16 cellular contexts compared by ENCODE assay signal in the genomic region with DNA sequence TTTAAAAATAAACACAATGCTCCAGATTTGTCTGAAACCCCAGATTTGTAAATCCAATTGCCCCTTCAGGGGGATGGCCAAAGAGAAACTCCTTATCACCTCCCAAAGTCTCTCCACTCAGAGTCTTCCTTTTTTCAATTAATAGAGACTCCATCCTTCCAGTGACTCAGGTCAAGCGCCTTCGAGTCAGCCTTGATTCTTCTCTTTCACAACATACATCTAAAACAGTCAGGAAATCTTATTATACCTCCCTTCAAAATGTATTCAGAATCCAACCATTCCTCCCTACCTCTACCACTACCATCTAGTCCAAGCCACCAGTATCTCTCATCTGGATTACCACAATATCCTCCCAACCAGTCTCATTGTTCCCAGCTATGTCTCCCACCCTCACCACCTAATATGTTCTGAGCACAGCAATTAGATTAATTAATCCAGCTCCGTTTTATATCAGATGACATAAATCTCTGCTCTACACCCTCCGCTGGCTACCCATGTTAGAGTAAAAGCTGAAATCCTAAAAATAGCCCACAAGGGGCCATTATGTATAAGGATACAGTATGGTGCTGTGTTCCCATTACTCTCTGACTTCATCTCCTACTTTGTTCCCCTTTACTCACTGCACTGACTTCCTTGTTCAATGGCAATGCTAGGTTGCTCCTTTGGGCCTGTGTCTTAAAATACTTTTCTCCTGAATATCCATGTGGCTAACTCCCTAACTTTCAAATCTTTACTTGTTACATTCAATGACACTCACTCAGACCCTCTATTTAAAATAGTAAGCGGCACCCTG. TPM values are rescaled to one million over a fixed set of nuclear protein-coding genes. Genes with fewer than 3 reads are reported as not detected.
DNase-seq lines count a peak whose midpoint lies in the region; ATAC-seq, FAIRE-seq and TF ChIP-seq lines count a peak whose summit lies in the region.
"Had no signal": no experiment of that assay in that cellular context is flagged by ENCODE, and none has a peak within 500 bp of the region (broad histone marks: within the 10 kb centered on the region; RNA-seq: fewer than 3 reads in every experiment).

No MANE protein-coding gene starts in this region.

- ATAC-seq in DND-41 (ENCODE audit: insufficient read depth, low read depth): peak; percentile 47; the same call in 1 of the 3 replicates
- peak; percentile 42 for ATAC-seq in mucosa of descending colon
- no peak for ATAC-seq in activated CD8-positive, alpha-beta T cell treated with anti-CD3 and anti-CD28 coated beads for 36 hours
- ATAC-seq in HG02981 (IDR thresholded peaks at IDR 0.05; ENCODE audit: unreplicated experiment): no peak

- intact Hi-C loops in mucosa of descending colon (cut with DNase I, micrococcal nuclease): no loop called here
- intact Hi-C loops in activated CD8-positive, alpha-beta T cell treated with anti-CD3 and anti-CD28 coated beads for 36 hours (cut with micrococcal nuclease): no loop called here

- no peak for TF ChIP-seq CTCF in DND-41 (IDR thresholded peaks at IDR 0.05; ENCODE audit: borderline replicate concordance, extremely low read depth, low read length, poor library complexity, severe bottlenecking)
- no peak for TF ChIP-seq CTCF in bronchial epithelial cell (IDR thresholded peaks at IDR 0.05; ENCODE audit: insufficient read depth, low read length, severe bottlenecking)
- TF ChIP-seq CTCF in mucosa of descending colon (IDR thresholded peaks at IDR 0.05): no peak
- TF ChIP-seq CTCF in activated CD8-positive, alpha-beta T cell treated with anti-CD3 and anti-CD28 coated beads for 36 hours (IDR thresholded peaks at IDR 0.05): no peak
- no peak for TF ChIP-seq CTCF in smooth muscle cell (IDR thresholded peaks at IDR 0.05; ENCODE audit: borderline replicate concordance, insufficient read depth, poor library complexity, severe bottlenecking)

- 91% methylated on average over 5 of the region's 5 CpGs for WGBS in smooth muscle cell (ENCODE audit: low lambda C conversion rate)

- H3K9me3 ChIP-seq in DND-41 (ENCODE audit: insufficient read depth, low read length, severe bottlenecking) (no peaks in the 10 kb centered on the region), mucosa of descending colon (no peaks in the 10 kb centered on the region), smooth muscle cell (replicated peaks; ENCODE audit: low read depth) (no peaks in the 10 kb centered on the region)
- H3K9me3 ChIP-seq: HAP-1 had no signal

- peaks cover 3% of the 10 kb centered on the region for H3F3A ChIP-seq in smooth muscle cell (ENCODE audit: low read depth)

- no peaks in the 10 kb centered on the region for H3K27me3 ChIP-seq in DND-41 (ENCODE audit: insufficient read depth, low read length, poor library complexity)
- no peaks in the 10 kb centered on the region for H3K27me3 ChIP-seq in bronchial epithelial cell (ENCODE audit: control insufficient read depth, insufficient read depth, low read length)
- no peaks in the 10 kb centered on the region for H3K27me3 ChIP-seq in smooth muscle cell (ENCODE audit: low read depth)

- DNase-seq in DND-41: no peak
- peak; percentile 26 for DNase-seq in HCEC 1CT
- DNase-seq in bronchial epithelial cell (ENCODE audit: low read depth): peak; percentile 43
- no peak for DNase-seq in mucosa of descending colon
- DNase-seq in activated CD8-positive, alpha-beta T cell treated with anti-CD3 and anti-CD28 coated beads for 36 hours: no peak
- DNase-seq in smooth muscle cell (lab: John Stamatoyannopoulos, UW; ENCODE audit: unreplicated experiment): no peak
- DNase-seq: activated CD8-positive, alpha-beta memory T cell treated with anti-CD3 and anti-CD28 coated beads for 24 hours; amniotic stem cell; mesendoderm; NCI-H2081; NCI-H524 had no signal

- no peaks in the 10 kb centered on the region for H3K27me3 Mint-ChIP-seq in activated CD8-positive, alpha-beta T cell treated with anti-CD3 and anti-CD28 coated beads for 36 hours

- H3K4me1 ChIP-seq in DND-41 (ENCODE audit: insufficient read depth, low read length) (peaks cover 3% of the 10 kb centered on the region; the same call in 1 of the 2 replicates), mucosa of descending colon (ENCODE audit: low read depth) (peaks cover 11% of the 10 kb centered on the region), smooth muscle cell (ENCODE audit: low read depth) (peaks cover 7% of the 10 kb centered on the region)

- POLR2A ChIA-PET in activated CD8-positive, alpha-beta T cell treated with anti-CD3 and anti-CD28 coated beads for 36 hours (lab: Charles Lee): interaction anchor here (1.4 kb wide), 1 partner anchor 11 kb away, joined by 3 read pairs; no protein-coding TSS in a partner anchor

- H3K9ac ChIP-seq in DND-41 (ENCODE audit: low read depth, low read length) (no peak overlapping the region), smooth muscle cell (ENCODE audit: low read depth) (no peak overlapping the region)

- H3K79me2 ChIP-seq in DND-41 (ENCODE audit: insufficient read depth, low read length): peaks cover 100% of the 10 kb centered on the region
- H3K79me2 ChIP-seq in smooth muscle cell (ENCODE audit: low read depth): peaks cover 100% of the 10 kb centered on the region

- H3K4me3 ChIP-seq in DND-41 (ENCODE audit: low read depth in 1 of 2, low read length in 2 of 2): no peak overlapping the region
- no peak overlapping the region for H3K4me3 ChIP-seq in bronchial epithelial cell (ENCODE audit: low read depth, low read length)
- no peak overlapping the region for H3K4me3 ChIP-seq in mucosa of descending colon
- H3K4me3 ChIP-seq in smooth muscle cell: no peak overlapping the region
- H3K4me3 ChIP-seq: HAP-1 had no signal

- H3K27ac Mint-ChIP-seq in activated CD8-positive, alpha-beta T cell treated with anti-CD3 and anti-CD28 coated beads for 36 hours: no peak overlapping the region

- CTCF ChIA-PET in activated CD8-positive, alpha-beta T cell treated with anti-CD3 and anti-CD28 coated beads for 36 hours (lab: Charles Lee): interaction anchor here (1.8 kb wide), 1 partner anchor 250 kb away, joined by 5 read pairs; no protein-coding TSS in a partner anchor

- peaks cover 89% of the 10 kb centered on the region for H4K20me1 ChIP-seq in DND-41 (ENCODE audit: insufficient read depth, low read length)
- peaks cover 100% of the 10 kb centered on the region for H4K20me1 ChIP-seq in smooth muscle cell (ENCODE audit: low read depth)

- H2AFZ ChIP-seq in DND-41 (ENCODE audit: low read depth, low read length): no peak overlapping the region
- H2AFZ ChIP-seq in smooth muscle cell (ENCODE audit: low read depth): no peak overlapping the region

- H3K4me2 ChIP-seq in DND-41 (ENCODE audit: insufficient read depth, low read length) (no peak overlapping the region), smooth muscle cell (no peak overlapping the region)

- peaks cover 27% of the 10 kb centered on the region for H3K4me1 Mint-ChIP-seq in activated CD8-positive, alpha-beta T cell treated with anti-CD3 and anti-CD28 coated beads for 36 hours (ENCODE audit: low read depth)

- no peaks in the 10 kb centered on the region for H3K36me3 Mint-ChIP-seq in activated CD8-positive, alpha-beta T cell treated with anti-CD3 and anti-CD28 coated beads for 36 hours (ENCODE audit: low read depth)

- no peak overlapping the region for H3K4me3 Mint-ChIP-seq in activated CD8-positive, alpha-beta T cell treated with anti-CD3 and anti-CD28 coated beads for 36 hours

- no peaks in the 10 kb centered on the region for H3K9me3 Mint-ChIP-seq in activated CD8-positive, alpha-beta T cell treated with anti-CD3 and anti-CD28 coated beads for 36 hours

- H3K27ac ChIP-seq in DND-41 (ENCODE audit: low read length) (no peak overlapping the region), smooth muscle cell (ENCODE audit: low read depth) (no peak overlapping the region)
- H3K27ac ChIP-seq: VCaP had no signal

- H3K36me3 ChIP-seq in DND-41 (ENCODE audit: insufficient read depth, low read length) (no peaks in the 10 kb centered on the region), bronchial epithelial cell (ENCODE audit: control insufficient read depth, insufficient read depth, low read length) (no peaks in the 10 kb centered on the region), mucosa of descending colon (ENCODE audit: low read depth) (no peaks in the 10 kb centered on the region), smooth muscle cell (ENCODE audit: low read depth) (no peaks in the 10 kb centered on the region)
- H3K36me3 ChIP-seq: HAP-1 had no signal

- FAIRE-seq in bronchial epithelial cell (lab: Jason Lieb, UNC): no peak
- FAIRE-seq: G401.6, HTR-8/SVneo had no signal

RNA-seq across cellular contexts. Expression of a gene that starts 11.8 kb away (rescaled TPM):
- total RNA-seq in bronchial epithelial cell (59.5 and 60.0 TPM in 2 replicates), mucosa of descending colon (10 to 100 TPM; 26.8 to 36.2 (median 27.1) TPM), smooth muscle cell (30.7 and 34.0 TPM in 2 replicates)
- 10 to 100 TPM; 13.3 to 14.3 TPM for total RNA-seq in activated CD8-positive, alpha-beta T cell treated with anti-CD3 and anti-CD28 coated beads for 36 hours
- polyA plus RNA-seq in smooth muscle cell: 21.3 and 24.5 TPM in 2 replicates

Comparison
In these comparisons a context has a peak if more than half of its experiments do, and no peak if none do; other contexts are left out.
1. ATAC-seq: peak in DND-41 (single experiment) and mucosa of descending colon (single experiment); none in activated CD8-positive, alpha-beta T cell treated with anti-CD3 and anti-CD28 coated beads for 36 hours (single experiment) and HG02981 (single experiment).
2. DNase-seq: peak in HCEC 1CT (single experiment) and bronchial epithelial cell (single experiment); none in DND-41 (single experiment), mucosa of descending colon (0 of 3), activated CD8-positive, alpha-beta T cell treated with anti-CD3 and anti-CD28 coated beads for 36 hours (single experiment) and smooth muscle cell (single experiment).